Comparison of ENCODE assay signal across 9 cellular contexts in the genomic region with DNA sequence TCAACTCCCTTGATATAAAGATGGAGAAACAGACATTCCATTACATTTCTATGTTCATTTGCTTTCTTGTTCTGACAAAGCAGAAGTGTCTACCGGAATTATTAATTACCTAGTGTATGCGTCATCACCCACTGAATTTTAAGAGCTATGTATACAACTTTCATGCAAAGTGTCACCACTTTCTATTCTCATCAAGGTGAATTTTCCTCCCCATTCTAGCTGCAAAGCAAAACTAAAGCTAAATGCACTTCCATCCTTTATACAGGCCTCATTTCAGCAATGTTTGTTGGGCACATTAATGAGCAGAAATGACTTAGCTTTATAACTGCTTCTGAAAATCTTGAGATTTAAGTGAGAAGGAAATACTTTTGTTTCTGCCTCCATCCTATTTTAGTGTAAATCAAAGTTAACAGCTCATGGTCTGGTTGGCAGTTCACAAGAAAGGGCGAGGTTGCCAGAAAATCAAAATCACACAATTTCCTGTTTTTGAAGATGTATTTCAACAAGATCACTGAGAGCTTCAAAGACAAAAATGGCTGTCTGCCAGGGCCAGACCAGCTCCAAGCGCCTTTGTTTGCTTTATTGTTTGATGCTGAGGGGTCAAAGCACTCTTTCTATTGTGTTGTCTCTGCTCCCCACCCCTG. TPM values are rescaled to one million over a fixed set of nuclear protein-coding genes. Genes with fewer than 3 reads are reported as not detected.
DNase-seq lines count a peak whose midpoint lies in the region; ATAC-seq lines count a peak whose summit lies in the region.
"Had no signal": no experiment of that assay in that cellular context is flagged by ENCODE, and none has a peak within 500 bp of the region (broad histone marks: within the 10 kb centered on the region; RNA-seq: fewer than 3 reads in every experiment).

No MANE protein-coding gene starts in this region.

- no peaks in the 10 kb centered on the region for H3K9me3 Mint-ChIP-seq in activated T-helper 1 cell treated with anti-CD3 and anti-CD28 coated beads, Interleukin-12 subunit alpha, Interleukin-12 subunit beta, Interleukin-2, Interleukin-4 antibody, amounts not matched to agents 30 ng/mL and 10 ng/mL and 1 ng/mL, durations not matched to agents 14 hours and 24 hours and 36 hours

- intact Hi-C loops in activated T-helper 1 cell treated with anti-CD3 and anti-CD28 coated beads, Interleukin-12 subunit alpha, Interleukin-12 subunit beta, Interleukin-2, Interleukin-4 antibody, amounts not matched to agents 30 ng/mL and 10 ng/mL and 1 ng/mL, durations not matched to agents 14 hours and 24 hours and 36 hours (cut with micrococcal nuclease), result loop anchor here (1.0 to 5.0 kb wide), 7 partner anchors 25 to 116 kb away; no protein-coding TSS in a partner anchor

- H3K4me1 Mint-ChIP-seq in activated T-helper 1 cell treated with anti-CD3 and anti-CD28 coated beads, Interleukin-12 subunit alpha, Interleukin-12 subunit beta, Interleukin-2, Interleukin-4 antibody, amounts not matched to agents 30 ng/mL and 10 ng/mL and 1 ng/mL, durations not matched to agents 14 hours and 24 hours and 36 hours (ENCODE audit: low read depth), result peaks cover 65% of the 10 kb centered on the region

- H3K36me3 Mint-ChIP-seq in activated T-helper 1 cell treated with anti-CD3 and anti-CD28 coated beads, Interleukin-12 subunit alpha, Interleukin-12 subunit beta, Interleukin-2, Interleukin-4 antibody, amounts not matched to agents 30 ng/mL and 10 ng/mL and 1 ng/mL, durations not matched to agents 14 hours and 24 hours and 36 hours (ENCODE audit: low read depth), result peaks cover 7% of the 10 kb centered on the region

- H3K27ac Mint-ChIP-seq in activated T-helper 1 cell treated with anti-CD3 and anti-CD28 coated beads, Interleukin-12 subunit alpha, Interleukin-12 subunit beta, Interleukin-2, Interleukin-4 antibody, amounts not matched to agents 30 ng/mL and 10 ng/mL and 1 ng/mL, durations not matched to agents 14 hours and 24 hours and 36 hours, result peak overlapping the region; percentile 89

- H3K27me3 Mint-ChIP-seq in activated T-helper 1 cell treated with anti-CD3 and anti-CD28 coated beads, Interleukin-12 subunit alpha, Interleukin-12 subunit beta, Interleukin-2, Interleukin-4 antibody, amounts not matched to agents 30 ng/mL and 10 ng/mL and 1 ng/mL, durations not matched to agents 14 hours and 24 hours and 36 hours (ENCODE audit: insufficient read depth), result peaks cover 1% of the 10 kb centered on the region

- ATAC-seq in HG02981 (IDR thresholded peaks at IDR 0.05; ENCODE audit: unreplicated experiment), result peak; percentile 85
- no peak for ATAC-seq in GM19023 (IDR thresholded peaks at IDR 0.05; ENCODE audit: unreplicated experiment)

- DNase-seq in activated CD4-positive, alpha-beta T cell treated with anti-CD3 and anti-CD28 coated beads for 1 hour, result peak; percentile 12
- DNase-seq in activated CD4-positive, alpha-beta T cell treated with anti-CD3 and anti-CD28 coated beads, Interleukin-2, amount 50 U/mL, for 48 hours, result no peak
- DNase-seq in activated T-helper 1 cell treated with anti-CD3 and anti-CD28 coated beads, Interleukin-12 subunit alpha, Interleukin-12 subunit beta, Interleukin-2, Interleukin-4 antibody, amounts not matched to agents 30 ng/mL and 10 ng/mL and 1 ng/mL, durations not matched to agents 14 hours and 24 hours and 36 hours (ENCODE audit: low spot score), result no peak
- peak; percentile 74 for DNase-seq in pulmonary artery endothelial cell (ENCODE audit: low read depth, low spot score)
- DNase-seq in NCI-H510A treated with DMSO at 0.1 percent for 48 hours (lab: John Stamatoyannopoulos, UW), result no peak
- DNase-seq in NCI-H2227 (lab: John Stamatoyannopoulos, UW; ENCODE audit: unreplicated experiment), result no peak

- H3K4me3 Mint-ChIP-seq in activated T-helper 1 cell treated with anti-CD3 and anti-CD28 coated beads, Interleukin-12 subunit alpha, Interleukin-12 subunit beta, Interleukin-2, Interleukin-4 antibody, amounts not matched to agents 30 ng/mL and 10 ng/mL and 1 ng/mL, durations not matched to agents 14 hours and 24 hours and 36 hours, result peak overlapping the region; percentile 37

RNA-seq across cellular contexts. Expression of a gene that starts 7.2 kb away (rescaled TPM):
- total RNA-seq in activated T-helper 1 cell treated with anti-CD3 and anti-CD28 coated beads, Interleukin-12 subunit alpha, Interleukin-12 subunit beta, Interleukin-2, Interleukin-4 antibody, amounts not matched to agents 30 ng/mL and 10 ng/mL and 1 ng/mL, durations not matched to agents 14 hours and 24 hours and 36 hours, result 0.05 TPM in 2 replicates
- total RNA-seq in pulmonary artery endothelial cell, result not detected in 2 replicates
- total RNA-seq: LHCN-M2 had no signal

Comparison
In these comparisons a context has a peak if more than half of its experiments do, and no peak if none do; other contexts are left out.
1. DNase-seq: peak in activated CD4-positive, alpha-beta T cell treated with anti-CD3 and anti-CD28 coated beads for 1 hour (single experiment) and pulmonary artery endothelial cell (single experiment); none in activated CD4-positive, alpha-beta T cell treated with anti-CD3 and anti-CD28 coated beads, Interleukin-2, amount 50 U/mL, for 48 hours (0 of 2), activated T-helper 1 cell treated with anti-CD3 and anti-CD28 coated beads, Interleukin-12 subunit alpha, Interleukin-12 subunit beta, Interleukin-2, Interleukin-4 antibody, amounts not matched to agents 30 ng/mL and 10 ng/mL and 1 ng/mL, durations not matched to agents 14 hours and 24 hours and 36 hours (single experiment), NCI-H510A treated with DMSO at 0.1 percent for 48 hours (single experiment) and NCI-H2227 (single experiment).